ENCODE assay signal across 17 cellular contexts in genomic region chr9:133713211-133713959, GRCh38. TPM values are rescaled to one million over a fixed set of nuclear protein-coding genes. Genes with fewer than 3 reads are reported as not detected.
A peak's percentile ranks its signal among the peaks of the same experiment; 100 is the strongest.
DNase-seq lines count a peak whose midpoint lies in the region; ATAC-seq, FAIRE-seq and TF ChIP-seq lines count a peak whose summit lies in the region.
"Had no signal": no experiment of that assay in that cellular context is flagged by ENCODE, and none has a peak within 500 bp of the region (broad histone marks: within the 10 kb centered on the region; RNA-seq: fewer than 3 reads in every experiment).

No MANE protein-coding gene starts in this region.

- H3K4me2 ChIP-seq in DOHH2 (ENCODE audit: low read length), result peak overlapping the region; percentile 38
- H3K4me2 ChIP-seq in hepatocyte, result no peak overlapping the region
- no peak overlapping the region for H3K4me2 ChIP-seq in osteoblast (ENCODE audit: insufficient read depth, low read length)

- H3K9me3 ChIP-seq in DOHH2 (ENCODE audit: control insufficient read depth, insufficient read depth, low read length) (no peaks in the 10 kb centered on the region), RWPE2 (ENCODE audit: severe bottlenecking) (no peaks in the 10 kb centered on the region), hepatocyte (ENCODE audit: low read depth) (no peaks in the 10 kb centered on the region), osteoblast (ENCODE audit: low read depth, low read length) (no peaks in the 10 kb centered on the region)
- H3K9me3 ChIP-seq: Caco-2, esophagus muscularis mucosa, thoracic aorta had no signal

- H3K4me3 ChIP-seq in DOHH2 (ENCODE audit: low read length) (no peak overlapping the region; the same call in 1 of the 2 replicates), RWPE2 (ENCODE audit: severe bottlenecking) (no peak overlapping the region), hepatocyte (no peak overlapping the region), osteoblast (ENCODE audit: insufficient read depth, low read length) (no peak overlapping the region)
- H3K4me3 ChIP-seq: esophagus muscularis mucosa, thoracic aorta had no signal

- WGBS in hepatocyte (ENCODE audit: low lambda C conversion rate, missing lambda C conversion rate), result 75% methylated on average over 25 of the region's 25 CpGs

- H3F3A ChIP-seq in DOHH2 (ENCODE audit: control insufficient read depth, insufficient read depth), result peaks cover 8% of the 10 kb centered on the region

- H4K20me1 ChIP-seq in DOHH2 (ENCODE audit: control insufficient read depth, insufficient read depth, low read depth, low read length), result no peaks in the 10 kb centered on the region
- H4K20me1 ChIP-seq in hepatocyte (ENCODE audit: insufficient read depth, poor library complexity, severe bottlenecking), result no peaks in the 10 kb centered on the region
- H4K20me1 ChIP-seq in osteoblast (ENCODE audit: insufficient read depth, low read length), result no peaks in the 10 kb centered on the region

- no peaks in the 10 kb centered on the region for H3K79me2 ChIP-seq in DOHH2 (ENCODE audit: control insufficient read depth, low read length)
- H3K79me2 ChIP-seq in hepatocyte, result no peaks in the 10 kb centered on the region
- no peaks in the 10 kb centered on the region for H3K79me2 ChIP-seq in osteoblast (ENCODE audit: insufficient read depth, low read length)

- H3K36me3 ChIP-seq in DOHH2 (ENCODE audit: control insufficient read depth, low read length) (no peaks in the 10 kb centered on the region), RWPE2 (ENCODE audit: low read depth) (no peaks in the 10 kb centered on the region), hepatocyte (replicated peaks; ENCODE audit: insufficient read depth, low read depth) (no peaks in the 10 kb centered on the region), osteoblast (ENCODE audit: insufficient read depth, low read length) (no peaks in the 10 kb centered on the region)
- H3K36me3 ChIP-seq: esophagus muscularis mucosa, thoracic aorta had no signal

- DNase-seq in RWPE2 (ENCODE audit: low spot score) (peak; percentile 47), hepatocyte (ENCODE audit: low spot score) (no peak), osteoblast (ENCODE audit: insufficient read length, low spot score, missing footprints) (peak; percentile 53), kidney glomerular epithelial cell (lab: John Stamatoyannopoulos, UW) (no peak), urothelium cell line (ENCODE audit: low spot score) (no peak)
- DNase-seq in stimulated activated naive CD4-positive, alpha-beta T cell treated with Interleukin-2 at 50 U/mL for 16 hours (lab: John Stamatoyannopoulos, UW), result no peak
- DNase-seq: activated CD4-positive, alpha-beta T cell treated with anti-CD3 and anti-CD28 coated beads, Interleukin-2, amount 10 ng/mL, durations not matched to agents 7 days and 5 days; activated T-cell treated with anti-CD3 and anti-CD28 coated beads for 4 hours; Caco-2; midbrain; NCI-H2029 treated with DMSO at 0.1 percent for 48 hours; NCI-H510A treated with DMSO at 0.1 percent for 48 hours; nucleus accumbens had no signal

- H3K9me2 ChIP-seq in DOHH2 (replicated peaks; ENCODE audit: control insufficient read depth, low read length), result no peaks in the 10 kb centered on the region
- H3K9me2 ChIP-seq in hepatocyte (replicated peaks; ENCODE audit: insufficient read depth), result no peaks in the 10 kb centered on the region

- FAIRE-seq in urothelium cell line (lab: Jason Lieb, UNC), result no peak

- ATAC-seq in RWPE2 (ENCODE audit: low read depth), result no peak
- ATAC-seq in HG03565 (IDR thresholded peaks at IDR 0.05; ENCODE audit: unreplicated experiment), result no peak

- H3K4me1 ChIP-seq in DOHH2 (ENCODE audit: control insufficient read depth, low read length) (peaks cover 64% of the 10 kb centered on the region), RWPE2 (ENCODE audit: insufficient read depth, poor library complexity, severe bottlenecking) (peaks cover 8% of the 10 kb centered on the region), hepatocyte (ENCODE audit: insufficient read depth) (peaks cover 43% of the 10 kb centered on the region), osteoblast (ENCODE audit: insufficient read depth, low read length) (peaks cover 38% of the 10 kb centered on the region)

- H3K27me3 ChIP-seq in DOHH2 (ENCODE audit: control insufficient read depth, low read length), result no peaks in the 10 kb centered on the region
- no peaks in the 10 kb centered on the region for H3K27me3 ChIP-seq in RWPE2 (ENCODE audit: insufficient read depth, poor library complexity, severe bottlenecking)
- no peaks in the 10 kb centered on the region for H3K27me3 ChIP-seq in hepatocyte
- H3K27me3 ChIP-seq in osteoblast (ENCODE audit: insufficient read depth, low read length), result no peaks in the 10 kb centered on the region

- H2AFZ ChIP-seq in hepatocyte (no peak overlapping the region), osteoblast (ENCODE audit: low read length) (no peak overlapping the region)

- H3K27ac ChIP-seq in DOHH2 (ENCODE audit: low read depth, low read length) (no peak overlapping the region), RWPE2 (ENCODE audit: poor library complexity, severe bottlenecking) (no peak overlapping the region), hepatocyte (peak overlapping the region; percentile 95), osteoblast (ENCODE audit: low read depth, low read length) (no peak overlapping the region)
- H3K27ac ChIP-seq: thoracic aorta had no signal

- TF ChIP-seq CTCF in DOHH2 (IDR thresholded peaks at IDR 0.05; ENCODE audit: low read depth, low read length, poor library complexity, severe bottlenecking) (peak; percentile 11), RWPE2 (IDR thresholded peaks at IDR 0.05; ENCODE audit: poor library complexity, severe bottlenecking) (no peak), hepatocyte (IDR thresholded peaks at IDR 0.05; ENCODE audit: poor library complexity) (no peak), osteoblast (IDR thresholded peaks at IDR 0.05; ENCODE audit: extremely low read depth, low read depth, low read length) (no peak)

RNA-seq across cellular contexts. Expression of gene SARDH, which starts 24.8 kb away (rescaled TPM):
- total RNA-seq in hepatocyte, result 6.7 and 9.8 TPM in 2 replicates
- polyA plus RNA-seq in hepatocyte, result 7.5 and 8.1 TPM in 2 replicates
- 5.4 and 10.9 TPM in 2 replicates for total RNA-seq in osteoblast

Comparison
In these comparisons a context has a peak if more than half of its experiments do, and no peak if none do; other contexts are left out.
1. DNase-seq: peak in RWPE2 (single experiment) and osteoblast (single experiment); none in hepatocyte (single experiment), kidney glomerular epithelial cell (single experiment), urothelium cell line (single experiment) and stimulated activated naive CD4-positive, alpha-beta T cell treated with Interleukin-2 at 50 U/mL for 16 hours (single experiment).